In the genomic region with DNA sequence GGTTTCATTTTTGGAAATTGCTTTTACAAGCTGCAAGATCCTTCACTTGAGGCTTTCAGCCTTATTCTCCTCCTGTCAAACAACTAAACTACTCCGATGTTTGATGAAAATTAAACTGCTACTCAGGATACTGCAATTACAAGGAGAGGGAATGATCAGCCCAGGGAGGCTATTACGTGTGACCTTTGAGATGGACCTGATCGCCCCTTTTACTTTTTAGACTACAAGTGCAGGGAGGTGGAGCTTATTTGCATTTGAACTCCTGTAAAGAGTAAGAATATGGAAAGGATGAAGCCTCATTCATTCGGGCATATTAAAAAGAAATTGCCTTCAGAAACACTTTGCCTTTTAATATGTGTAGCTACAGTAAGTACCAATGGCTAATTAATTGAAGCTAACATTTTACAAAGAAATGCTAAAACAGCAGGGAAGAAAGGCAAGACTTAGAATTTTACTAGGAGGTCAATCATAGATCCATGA, we compare ENCODE assay signal across 19 cellular contexts.
DNase-seq lines count a peak whose midpoint lies in the region; ATAC-seq, FAIRE-seq and TF ChIP-seq lines count a peak whose summit lies in the region.
"Had no signal": no experiment of that assay in that cellular context is flagged by ENCODE, and none has a peak within 500 bp of the region (broad histone marks: within the 10 kb centered on the region; RNA-seq: fewer than 3 reads in every experiment).

No MANE protein-coding gene starts in this region.

- H3K4me1 Mint-ChIP-seq in activated T-cell treated with anti-CD3 and anti-CD28 coated beads, Interleukin-2, amount 50 U/mL, for 72 hours (ENCODE audit: low read depth) = peaks cover 17% of the 10 kb centered on the region
- peaks cover 14% of the 10 kb centered on the region for H3K4me1 Mint-ChIP-seq in activated T-helper 1 cell treated with anti-CD3 and anti-CD28 coated beads, Interleukin-12 subunit alpha, Interleukin-12 subunit beta, Interleukin-2, Interleukin-4 antibody, amounts not matched to agents 30 ng/mL and 10 ng/mL and 1 ng/mL, durations not matched to agents 14 hours and 24 hours and 36 hours (ENCODE audit: low read depth)
- H3K4me1 Mint-ChIP-seq in chondrocyte (ENCODE audit: low read depth) = peaks cover 23% of the 10 kb centered on the region

- no peak for DNase-seq in activated T-cell treated with anti-CD3 and anti-CD28 coated beads, Interleukin-2, amount 50 U/mL, for 72 hours
- no peak for DNase-seq in activated T-cell treated with anti-CD3 and anti-CD28 coated beads for 4 hours
- no peak for DNase-seq in activated T-helper 1 cell treated with anti-CD3 and anti-CD28 coated beads, Interleukin-12 subunit alpha, Interleukin-12 subunit beta, Interleukin-2, Interleukin-4 antibody, amounts not matched to agents 30 ng/mL and 10 ng/mL and 1 ng/mL, durations not matched to agents 14 hours and 24 hours and 36 hours (ENCODE audit: low spot score)
- DNase-seq in small intestine = peak; percentile 59
- DNase-seq in chondrocyte (ENCODE audit: low spot score) = no peak
- no peak for DNase-seq in kidney glomerular epithelial cell (lab: John Stamatoyannopoulos, UW)
- DNase-seq: activated CD8-positive, alpha-beta T cell treated with anti-CD3 and anti-CD28 coated beads, Interleukin-2, amount 10 ng/mL, durations not matched to agents 7 days and 5 days; central memory CD4-positive, alpha-beta T cell; DMS153; mucosa of descending colon; NCI-H446 treated with DMSO at 0.1 percent for 48 hours; right lobe of liver; stimulated activated naive CD8-positive, alpha-beta T cell treated with anti-CD3 and anti-CD28 coated beads, Interleukin-15, amount 100 ng/mL, for 72 hours; T-helper 9 cell had no signal

- WGBS in small intestine, 3 donors = 26 to 45% (median 44%) methylated on average over 4 of the region's 4 CpGs

- peak overlapping the region; percentile 30 for H3K4me3 ChIP-seq in iPS-20b (ENCODE audit: low read length)
- no peak overlapping the region for H3K4me3 ChIP-seq in small intestine (ENCODE audit: low read depth in 1 of 2, low read length in 2 of 2)
- H3K4me3 ChIP-seq: mucosa of descending colon had no signal

- no peak for FAIRE-seq in small intestine (lab: Jason Lieb, UNC)
- FAIRE-seq: RCC 7860 had no signal

- H3K27ac Mint-ChIP-seq in activated T-cell treated with anti-CD3 and anti-CD28 coated beads, Interleukin-2, amount 50 U/mL, for 72 hours = peak overlapping the region; percentile 25
- no peak overlapping the region for H3K27ac Mint-ChIP-seq in activated T-helper 1 cell treated with anti-CD3 and anti-CD28 coated beads, Interleukin-12 subunit alpha, Interleukin-12 subunit beta, Interleukin-2, Interleukin-4 antibody, amounts not matched to agents 30 ng/mL and 10 ng/mL and 1 ng/mL, durations not matched to agents 14 hours and 24 hours and 36 hours
- no peak overlapping the region for H3K27ac Mint-ChIP-seq in chondrocyte (ENCODE audit: unreplicated experiment)
- H3K27ac Mint-ChIP-seq: activated CD8-positive, alpha-beta T cell treated with anti-CD3 and anti-CD28 coated beads, Interleukin-2, amount 10 ng/mL, durations not matched to agents 7 days and 5 days; activated naive CD4-positive, alpha-beta T cell treated with anti-CD3 and anti-CD28 coated beads, Interleukin-2, amount 50 U/mL, for 72 hours; stimulated activated naive CD8-positive, alpha-beta T cell treated with anti-CD3 and anti-CD28 coated beads, Interleukin-15, amount 100 ng/mL, for 72 hours had no signal

- H3K9me3 ChIP-seq in iPS-20b (ENCODE audit: insufficient read depth, low read depth, low read length) (no peaks in the 10 kb centered on the region), small intestine (ENCODE audit: control insufficient read depth, low read depth) (no peaks in the 10 kb centered on the region)
- H3K9me3 ChIP-seq: mucosa of descending colon, right lobe of liver had no signal

- H3K27me3 Mint-ChIP-seq in activated T-cell treated with anti-CD3 and anti-CD28 coated beads, Interleukin-2, amount 50 U/mL, for 72 hours (ENCODE audit: low read depth) = peaks cover 43% of the 10 kb centered on the region
- H3K27me3 Mint-ChIP-seq in activated T-helper 1 cell treated with anti-CD3 and anti-CD28 coated beads, Interleukin-12 subunit alpha, Interleukin-12 subunit beta, Interleukin-2, Interleukin-4 antibody, amounts not matched to agents 30 ng/mL and 10 ng/mL and 1 ng/mL, durations not matched to agents 14 hours and 24 hours and 36 hours (ENCODE audit: insufficient read depth) = peaks cover 43% of the 10 kb centered on the region
- H3K27me3 Mint-ChIP-seq in chondrocyte (ENCODE audit: low read depth) = peaks cover 2% of the 10 kb centered on the region

- no peaks in the 10 kb centered on the region for H3K9me3 Mint-ChIP-seq in activated T-cell treated with anti-CD3 and anti-CD28 coated beads, Interleukin-2, amount 50 U/mL, for 72 hours
- H3K9me3 Mint-ChIP-seq in activated T-helper 1 cell treated with anti-CD3 and anti-CD28 coated beads, Interleukin-12 subunit alpha, Interleukin-12 subunit beta, Interleukin-2, Interleukin-4 antibody, amounts not matched to agents 30 ng/mL and 10 ng/mL and 1 ng/mL, durations not matched to agents 14 hours and 24 hours and 36 hours = no peaks in the 10 kb centered on the region
- H3K9me3 Mint-ChIP-seq in chondrocyte (ENCODE audit: low read depth) = no peaks in the 10 kb centered on the region
- H3K9me3 Mint-ChIP-seq: activated naive CD4-positive, alpha-beta T cell treated with anti-CD3 and anti-CD28 coated beads, Interleukin-2, amount 50 U/mL, for 72 hours; stimulated activated naive CD8-positive, alpha-beta T cell treated with anti-CD3 and anti-CD28 coated beads, Interleukin-15, amount 100 ng/mL, for 72 hours had no signal

- H3K4me3 Mint-ChIP-seq in activated T-cell treated with anti-CD3 and anti-CD28 coated beads, Interleukin-2, amount 50 U/mL, for 72 hours = peak overlapping the region; percentile 39 to 48
- peak overlapping the region; percentile 56 for H3K4me3 Mint-ChIP-seq in activated T-helper 1 cell treated with anti-CD3 and anti-CD28 coated beads, Interleukin-12 subunit alpha, Interleukin-12 subunit beta, Interleukin-2, Interleukin-4 antibody, amounts not matched to agents 30 ng/mL and 10 ng/mL and 1 ng/mL, durations not matched to agents 14 hours and 24 hours and 36 hours
- no peak overlapping the region for H3K4me3 Mint-ChIP-seq in chondrocyte (ENCODE audit: unreplicated experiment)
- H3K4me3 Mint-ChIP-seq: activated CD8-positive, alpha-beta T cell treated with anti-CD3 and anti-CD28 coated beads, Interleukin-2, amount 10 ng/mL, durations not matched to agents 7 days and 5 days had no signal

- TF ChIP-seq CTCF in chondrocyte (IDR thresholded peaks at IDR 0.05) = no peak

- ATAC-seq in activated T-cell treated with anti-CD3 and anti-CD28 coated beads, Interleukin-2, amount 50 U/mL, for 72 hours (replicated peaks in 1 of 2) = no peak
- no peak for ATAC-seq in GM18517 (IDR thresholded peaks at IDR 0.05; ENCODE audit: unreplicated experiment)
- ATAC-seq: activated CD8-positive, alpha-beta T cell treated with anti-CD3 and anti-CD28 coated beads, Interleukin-2, amount 10 ng/mL, durations not matched to agents 7 days and 5 days; activated naive CD4-positive, alpha-beta T cell treated with anti-CD3 and anti-CD28 coated beads, Interleukin-2, amount 50 U/mL, for 72 hours; mucosa of descending colon; right lobe of liver; stimulated activated naive CD8-positive, alpha-beta T cell treated with anti-CD3 and anti-CD28 coated beads, Interleukin-15, amount 100 ng/mL, for 72 hours had no signal

- H3K4me1 ChIP-seq in iPS-20b (ENCODE audit: insufficient read depth, low read length) (peaks cover 15% of the 10 kb centered on the region; the same call in 1 of the 2 replicates), small intestine (ENCODE audit: control insufficient read depth in 2 of 2, insufficient read depth in 1 of 2, low read depth in 1 of 2, low read length in 1 of 2) (peaks cover 0 to 6% of the 10 kb centered on the region in 2 donors)

- H3K36me3 ChIP-seq in iPS-20b (ENCODE audit: insufficient read depth, low read depth, low read length) (no peaks in the 10 kb centered on the region), small intestine (ENCODE audit: control insufficient read depth in 2 of 2, insufficient read depth in 2 of 2, low read length in 2 of 2) (no peaks in the 10 kb centered on the region)
- H3K36me3 ChIP-seq: right lobe of liver had no signal

- H3K27ac ChIP-seq in iPS-20b (ENCODE audit: low read length) (no peak overlapping the region), small intestine (ENCODE audit: low read depth in 1 of 2, low read length in 1 of 2) (no peak overlapping the region)
- H3K27ac ChIP-seq: HL-60, right lobe of liver had no signal

- peaks cover 18% of the 10 kb centered on the region for H3K27me3 ChIP-seq in iPS-20b (ENCODE audit: insufficient read depth, low read length)
- no peaks in the 10 kb centered on the region for H3K27me3 ChIP-seq in small intestine (ENCODE audit: control insufficient read depth in 2 of 2, insufficient read depth in 2 of 2, low read length in 2 of 2)
- H3K27me3 ChIP-seq: right lobe of liver had no signal

- H3K9ac ChIP-seq in iPS-20b (ENCODE audit: low read depth, low read length) = no peak overlapping the region

- H3K36me3 Mint-ChIP-seq in activated T-cell treated with anti-CD3 and anti-CD28 coated beads, Interleukin-2, amount 50 U/mL, for 72 hours (ENCODE audit: insufficient read depth in 2 of 2) = no peaks in the 10 kb centered on the region
- H3K36me3 Mint-ChIP-seq in activated T-helper 1 cell treated with anti-CD3 and anti-CD28 coated beads, Interleukin-12 subunit alpha, Interleukin-12 subunit beta, Interleukin-2, Interleukin-4 antibody, amounts not matched to agents 30 ng/mL and 10 ng/mL and 1 ng/mL, durations not matched to agents 14 hours and 24 hours and 36 hours (ENCODE audit: low read depth) = no peaks in the 10 kb centered on the region
- H3K36me3 Mint-ChIP-seq in chondrocyte (ENCODE audit: low read depth) = no peaks in the 10 kb centered on the region

- intact Hi-C loops in activated T-helper 1 cell treated with anti-CD3 and anti-CD28 coated beads, Interleukin-12 subunit alpha, Interleukin-12 subunit beta, Interleukin-2, Interleukin-4 antibody, amounts not matched to agents 30 ng/mL and 10 ng/mL and 1 ng/mL, durations not matched to agents 14 hours and 24 hours and 36 hours (cut with micrococcal nuclease) = loop anchor here (2.0 kb wide), 1 partner anchor 219 kb away; a partner anchor contains a TSS
